In genomic region chr1:238581332-238581731, GRCh38 we compare ENCODE assay signal across 2 cellular contexts.
TF ChIP-seq lines count a peak whose summit lies in the region.

No MANE protein-coding gene starts in this region.

TF ChIP-seq in IMR-90, 13 proteins besides CTCF, POLR2A, EP300 and RAD21 (continued from another document):
- TF ChIP-seq CEBPB (IDR thresholded peaks at IDR 0.05; ENCODE audit: low read depth, low read length), result peak; percentile 83

TF ChIP-seq in K562, 482 proteins besides CTCF, POLR2A, EP300 and RAD21 (continued from another document):
- TF ChIP-seq ZBTB40 (IDR thresholded peaks at IDR 0.05) (no peak), ZBTB40 (CRISPR knock-in tag; IDR thresholded peaks at IDR 0.05) (no peak), CBX5 (IDR thresholded peaks at IDR 0.05; ENCODE audit: borderline replicate concordance, low read depth) (no peak), MAFG (tag; conservative IDR thresholded peaks at IDR 0.05) (no peak), ZKSCAN1 (IDR thresholded peaks at IDR 0.05; ENCODE audit: low read depth, low read length) (no peak), ATF4 (CRISPR knock-in tag; IDR thresholded peaks at IDR 0.05) (no peak), ATF3 (IDR thresholded peaks at IDR 0.05) (0 out of 2 replicates have a peak, but pooled peaks have one; percentile 20), ATF3 (CRISPR knock-in tag; conservative IDR thresholded peaks at IDR 0.05) (no peak), CHAMP1 (IDR thresholded peaks at IDR 0.05) (no peak)
